In the genomic region with DNA sequence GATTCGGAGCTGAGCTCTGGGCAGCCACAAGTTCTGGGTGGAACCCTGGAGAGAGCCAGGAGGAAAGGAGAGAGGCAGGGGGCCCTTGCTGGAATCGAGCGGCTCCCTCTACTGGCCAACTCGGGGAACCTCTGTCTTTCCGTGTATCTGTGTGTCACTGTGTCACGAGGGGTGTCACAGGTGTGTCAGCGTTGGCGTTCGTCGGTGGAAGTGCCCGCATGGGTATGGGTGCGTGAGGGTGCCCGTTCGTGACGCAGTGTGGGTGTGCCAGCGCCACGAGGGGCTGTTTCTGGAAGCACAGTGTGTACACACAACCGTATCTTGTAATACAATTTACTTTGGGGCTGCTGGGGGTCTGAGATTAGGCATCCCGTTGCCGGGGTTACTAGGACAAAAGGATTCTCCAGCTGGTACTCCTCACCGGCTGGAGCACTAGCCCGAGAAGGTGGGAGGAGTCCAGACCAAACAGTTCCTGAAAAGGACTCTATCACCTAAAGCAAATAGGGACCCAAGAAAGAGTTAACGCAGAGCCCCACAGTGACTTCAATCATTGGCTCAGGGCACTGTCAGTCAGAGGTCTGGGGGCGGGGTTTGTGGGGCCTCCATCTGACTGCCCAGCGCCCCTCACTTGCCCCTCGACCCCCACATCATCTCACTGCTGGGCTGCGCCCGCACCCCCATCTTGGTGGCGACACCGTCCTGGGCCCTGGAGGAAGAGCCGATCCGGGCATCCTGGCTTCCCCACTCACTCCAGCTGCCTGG, we compare ENCODE assay signal across 1 cellular context.
TF ChIP-seq lines count a peak whose summit lies in the region.

No MANE protein-coding gene starts in this region.

TF ChIP-seq in HepG2, 621 proteins besides CTCF, POLR2A, EP300 and RAD21 (continued from another document and continues in another):
- TF ChIP-seq, protein P1, sequence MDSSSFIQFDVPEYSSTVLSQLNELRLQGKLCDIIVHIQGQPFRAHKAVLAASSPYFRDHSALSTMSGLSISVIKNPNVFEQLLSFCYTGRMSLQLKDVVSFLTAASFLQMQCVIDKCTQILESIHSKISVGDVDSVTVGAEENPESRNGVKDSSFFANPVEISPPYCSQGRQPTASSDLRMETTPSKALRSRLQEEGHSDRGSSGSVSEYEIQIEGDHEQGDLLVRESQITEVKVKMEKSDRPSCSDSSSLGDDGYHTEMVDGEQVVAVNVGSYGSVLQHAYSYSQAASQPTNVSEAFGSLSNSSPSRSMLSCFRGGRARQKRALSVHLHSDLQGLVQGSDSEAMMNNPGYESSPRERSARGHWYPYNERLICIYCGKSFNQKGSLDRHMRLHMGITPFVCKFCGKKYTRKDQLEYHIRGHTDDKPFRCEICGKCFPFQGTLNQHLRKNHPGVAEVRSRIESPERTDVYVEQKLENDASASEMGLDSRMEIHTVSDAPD (CRISPR knock-in tag; IDR thresholded peaks at IDR 0.05): no peak
- TF ChIP-seq, protein P2, sequence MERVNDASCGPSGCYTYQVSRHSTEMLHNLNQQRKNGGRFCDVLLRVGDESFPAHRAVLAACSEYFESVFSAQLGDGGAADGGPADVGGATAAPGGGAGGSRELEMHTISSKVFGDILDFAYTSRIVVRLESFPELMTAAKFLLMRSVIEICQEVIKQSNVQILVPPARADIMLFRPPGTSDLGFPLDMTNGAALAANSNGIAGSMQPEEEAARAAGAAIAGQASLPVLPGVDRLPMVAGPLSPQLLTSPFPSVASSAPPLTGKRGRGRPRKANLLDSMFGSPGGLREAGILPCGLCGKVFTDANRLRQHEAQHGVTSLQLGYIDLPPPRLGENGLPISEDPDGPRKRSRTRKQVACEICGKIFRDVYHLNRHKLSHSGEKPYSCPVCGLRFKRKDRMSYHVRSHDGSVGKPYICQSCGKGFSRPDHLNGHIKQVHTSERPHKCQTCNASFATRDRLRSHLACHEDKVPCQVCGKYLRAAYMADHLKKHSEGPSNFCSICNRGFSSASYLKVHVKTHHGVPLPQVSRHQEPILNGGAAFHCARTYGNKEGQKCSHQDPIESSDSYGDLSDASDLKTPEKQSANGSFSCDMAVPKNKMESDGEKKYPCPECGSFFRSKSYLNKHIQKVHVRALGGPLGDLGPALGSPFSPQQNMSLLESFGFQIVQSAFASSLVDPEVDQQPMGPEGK (CRISPR knock-in tag; IDR thresholded peaks at IDR 0.05): peak; percentile 70
- TF ChIP-seq ZNF773 (CRISPR knock-in tag; IDR thresholded peaks at IDR 0.05; ENCODE audit: borderline replicate concordance) (no peak), ZNF260 (CRISPR knock-in tag; IDR thresholded peaks at IDR 0.05; ENCODE audit: borderline replicate concordance, low read depth) (no peak), EED (CRISPR knock-in tag; IDR thresholded peaks at IDR 0.05) (no peak), HCFC1 (IDR thresholded peaks at IDR 0.05; ENCODE audit: low read depth, low read length) (no peak), HNF4G (IDR thresholded peaks at IDR 0.05; ENCODE audit: borderline replicate concordance, low read depth, low read length) (0 out of 2 replicates have a peak, but pooled peaks have one; percentile 5), HNF4G (CRISPR knock-in tag; IDR thresholded peaks at IDR 0.05; ENCODE audit: borderline replicate concordance, low read depth) (no peak), ZNF761 (CRISPR knock-in tag; conservative IDR thresholded peaks at IDR 0.05) (0 out of 2 replicates have a peak, but pooled peaks have one; percentile 30), ZNF557 (CRISPR knock-in tag; IDR thresholded peaks at IDR 0.05) (no peak), RBM22 (optimal IDR thresholded peaks at IDR 0.05; ENCODE audit: low read length) (no peak), TARDBP (CRISPR knock-in tag; IDR thresholded peaks at IDR 0.05) (no peak), ZNF652 (CRISPR knock-in tag; IDR thresholded peaks at IDR 0.05; ENCODE audit: borderline replicate concordance, low read depth) (peak; percentile 98), MXI1 (IDR thresholded peaks at IDR 0.05; ENCODE audit: borderline replicate concordance, low read depth, low read length) (peak; percentile 11; the same call in 1 of the 3 replicates), ZNF446 (CRISPR knock-in tag; IDR thresholded peaks at IDR 0.05) (no peak), FOSL2 (CRISPR knock-in tag; IDR thresholded peaks at IDR 0.05) (peak; percentile 80; the same call in 1 of the 2 replicates), ZNF556 (CRISPR knock-in tag; IDR thresholded peaks at IDR 0.05; ENCODE audit: borderline replicate concordance) (no peak), NONO (IDR thresholded peaks at IDR 0.05) (no peak), NONO (CRISPR knock-in tag; conservative IDR thresholded peaks at IDR 0.05) (0 out of 2 replicates have a peak, but pooled peaks have one; percentile 18), TBX2 (CRISPR knock-in tag; IDR thresholded peaks at IDR 0.05; ENCODE audit: borderline replicate concordance) (peak; percentile 25; the same call in 1 of the 2 replicates), HOXA3 (CRISPR knock-in tag; IDR thresholded peaks at IDR 0.05) (peak; percentile 41; the same call in 1 of the 2 replicates), ZC3H13 (CRISPR knock-in tag; IDR thresholded peaks at IDR 0.05) (no peak), STAT5B (CRISPR knock-in tag; IDR thresholded peaks at IDR 0.05) (no peak), NFE2 (CRISPR knock-in tag; IDR thresholded peaks at IDR 0.05) (no peak), NR2C2 (CRISPR knock-in tag; IDR thresholded peaks at IDR 0.05; ENCODE audit: borderline replicate concordance) (no peak; the same call in 1 of the 2 replicates), MZF1 (CRISPR knock-in tag; IDR thresholded peaks at IDR 0.05; ENCODE audit: borderline replicate concordance) (no peak), ZNF564 (CRISPR knock-in tag; IDR thresholded peaks at IDR 0.05) (no peak), MAFK (conservative IDR thresholded peaks at IDR 0.05 in 1 of 2, IDR thresholded peaks at IDR 0.05 in 1 of 2; ENCODE audit: low read length in 2 of 2) (no peak), MTA1 (CRISPR knock-in tag; IDR thresholded peaks at IDR 0.05; ENCODE audit: borderline replicate concordance) (no peak; the same call in 1 of the 2 replicates), ZNF766 (CRISPR knock-in tag; IDR thresholded peaks at IDR 0.05; ENCODE audit: borderline replicate concordance) (no peak), ZNF782 (CRISPR knock-in tag; IDR thresholded peaks at IDR 0.05; ENCODE audit: borderline replicate concordance) (no peak)
- TF ChIP-seq, protein P3, sequence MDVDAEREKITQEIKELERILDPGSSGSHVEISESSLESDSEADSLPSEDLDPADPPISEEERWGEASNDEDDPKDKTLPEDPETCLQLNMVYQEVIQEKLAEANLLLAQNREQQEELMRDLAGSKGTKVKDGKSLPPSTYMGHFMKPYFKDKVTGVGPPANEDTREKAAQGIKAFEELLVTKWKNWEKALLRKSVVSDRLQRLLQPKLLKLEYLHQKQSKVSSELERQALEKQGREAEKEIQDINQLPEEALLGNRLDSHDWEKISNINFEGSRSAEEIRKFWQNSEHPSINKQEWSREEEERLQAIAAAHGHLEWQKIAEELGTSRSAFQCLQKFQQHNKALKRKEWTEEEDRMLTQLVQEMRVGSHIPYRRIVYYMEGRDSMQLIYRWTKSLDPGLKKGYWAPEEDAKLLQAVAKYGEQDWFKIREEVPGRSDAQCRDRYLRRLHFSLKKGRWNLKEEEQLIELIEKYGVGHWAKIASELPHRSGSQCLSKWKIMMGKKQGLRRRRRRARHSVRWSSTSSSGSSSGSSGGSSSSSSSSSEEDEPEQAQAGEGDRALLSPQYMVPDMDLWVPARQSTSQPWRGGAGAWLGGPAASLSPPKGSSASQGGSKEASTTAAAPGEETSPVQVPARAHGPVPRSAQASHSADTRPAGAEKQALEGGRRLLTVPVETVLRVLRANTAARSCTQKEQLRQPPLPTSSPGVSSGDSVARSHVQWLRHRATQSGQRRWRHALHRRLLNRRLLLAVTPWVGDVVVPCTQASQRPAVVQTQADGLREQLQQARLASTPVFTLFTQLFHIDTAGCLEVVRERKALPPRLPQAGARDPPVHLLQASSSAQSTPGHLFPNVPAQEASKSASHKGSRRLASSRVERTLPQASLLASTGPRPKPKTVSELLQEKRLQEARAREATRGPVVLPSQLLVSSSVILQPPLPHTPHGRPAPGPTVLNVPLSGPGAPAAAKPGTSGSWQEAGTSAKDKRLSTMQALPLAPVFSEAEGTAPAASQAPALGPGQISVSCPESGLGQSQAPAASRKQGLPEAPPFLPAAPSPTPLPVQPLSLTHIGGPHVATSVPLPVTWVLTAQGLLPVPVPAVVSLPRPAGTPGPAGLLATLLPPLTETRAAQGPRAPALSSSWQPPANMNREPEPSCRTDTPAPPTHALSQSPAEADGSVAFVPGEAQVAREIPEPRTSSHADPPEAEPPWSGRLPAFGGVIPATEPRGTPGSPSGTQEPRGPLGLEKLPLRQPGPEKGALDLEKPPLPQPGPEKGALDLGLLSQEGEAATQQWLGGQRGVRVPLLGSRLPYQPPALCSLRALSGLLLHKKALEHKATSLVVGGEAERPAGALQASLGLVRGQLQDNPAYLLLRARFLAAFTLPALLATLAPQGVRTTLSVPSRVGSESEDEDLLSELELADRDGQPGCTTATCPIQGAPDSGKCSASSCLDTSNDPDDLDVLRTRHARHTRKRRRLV (CRISPR knock-in tag; IDR thresholded peaks at IDR 0.05): no peak
- TF ChIP-seq, protein P4, sequence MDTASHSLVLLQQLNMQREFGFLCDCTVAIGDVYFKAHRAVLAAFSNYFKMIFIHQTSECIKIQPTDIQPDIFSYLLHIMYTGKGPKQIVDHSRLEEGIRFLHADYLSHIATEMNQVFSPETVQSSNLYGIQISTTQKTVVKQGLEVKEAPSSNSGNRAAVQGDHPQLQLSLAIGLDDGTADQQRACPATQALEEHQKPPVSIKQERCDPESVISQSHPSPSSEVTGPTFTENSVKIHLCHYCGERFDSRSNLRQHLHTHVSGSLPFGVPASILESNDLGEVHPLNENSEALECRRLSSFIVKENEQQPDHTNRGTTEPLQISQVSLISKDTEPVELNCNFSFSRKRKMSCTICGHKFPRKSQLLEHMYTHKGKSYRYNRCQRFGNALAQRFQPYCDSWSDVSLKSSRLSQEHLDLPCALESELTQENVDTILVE (CRISPR knock-in tag; IDR thresholded peaks at IDR 0.05): no peak
- TF ChIP-seq, protein P5, sequence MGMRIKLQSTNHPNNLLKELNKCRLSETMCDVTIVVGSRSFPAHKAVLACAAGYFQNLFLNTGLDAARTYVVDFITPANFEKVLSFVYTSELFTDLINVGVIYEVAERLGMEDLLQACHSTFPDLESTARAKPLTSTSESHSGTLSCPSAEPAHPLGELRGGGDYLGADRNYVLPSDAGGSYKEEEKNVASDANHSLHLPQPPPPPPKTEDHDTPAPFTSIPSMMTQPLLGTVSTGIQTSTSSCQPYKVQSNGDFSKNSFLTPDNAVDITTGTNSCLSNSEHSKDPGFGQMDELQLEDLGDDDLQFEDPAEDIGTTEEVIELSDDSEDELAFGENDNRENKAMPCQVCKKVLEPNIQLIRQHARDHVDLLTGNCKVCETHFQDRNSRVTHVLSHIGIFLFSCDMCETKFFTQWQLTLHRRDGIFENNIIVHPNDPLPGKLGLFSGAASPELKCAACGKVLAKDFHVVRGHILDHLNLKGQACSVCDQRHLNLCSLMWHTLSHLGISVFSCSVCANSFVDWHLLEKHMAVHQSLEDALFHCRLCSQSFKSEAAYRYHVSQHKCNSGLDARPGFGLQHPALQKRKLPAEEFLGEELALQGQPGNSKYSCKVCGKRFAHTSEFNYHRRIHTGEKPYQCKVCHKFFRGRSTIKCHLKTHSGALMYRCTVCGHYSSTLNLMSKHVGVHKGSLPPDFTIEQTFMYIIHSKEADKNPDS (CRISPR knock-in tag; IDR thresholded peaks at IDR 0.05): no peak
- TF ChIP-seq, protein P6, sequence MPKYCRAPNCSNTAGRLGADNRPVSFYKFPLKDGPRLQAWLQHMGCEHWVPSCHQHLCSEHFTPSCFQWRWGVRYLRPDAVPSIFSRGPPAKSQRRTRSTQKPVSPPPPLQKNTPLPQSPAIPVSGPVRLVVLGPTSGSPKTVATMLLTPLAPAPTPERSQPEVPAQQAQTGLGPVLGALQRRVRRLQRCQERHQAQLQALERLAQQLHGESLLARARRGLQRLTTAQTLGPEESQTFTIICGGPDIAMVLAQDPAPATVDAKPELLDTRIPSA (CRISPR knock-in tag; IDR thresholded peaks at IDR 0.05; ENCODE audit: borderline replicate concordance): no peak
- TF ChIP-seq, protein P7, sequence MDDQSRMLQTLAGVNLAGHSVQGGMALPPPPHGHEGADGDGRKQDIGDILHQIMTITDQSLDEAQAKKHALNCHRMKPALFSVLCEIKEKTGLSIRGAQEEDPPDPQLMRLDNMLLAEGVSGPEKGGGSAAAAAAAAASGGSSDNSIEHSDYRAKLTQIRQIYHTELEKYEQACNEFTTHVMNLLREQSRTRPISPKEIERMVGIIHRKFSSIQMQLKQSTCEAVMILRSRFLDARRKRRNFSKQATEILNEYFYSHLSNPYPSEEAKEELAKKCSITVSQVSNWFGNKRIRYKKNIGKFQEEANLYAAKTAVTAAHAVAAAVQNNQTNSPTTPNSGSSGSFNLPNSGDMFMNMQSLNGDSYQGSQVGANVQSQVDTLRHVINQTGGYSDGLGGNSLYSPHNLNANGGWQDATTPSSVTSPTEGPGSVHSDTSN (CRISPR knock-in tag; IDR thresholded peaks at IDR 0.05; ENCODE audit: borderline replicate concordance): no peak
- TF ChIP-seq, protein P8, sequence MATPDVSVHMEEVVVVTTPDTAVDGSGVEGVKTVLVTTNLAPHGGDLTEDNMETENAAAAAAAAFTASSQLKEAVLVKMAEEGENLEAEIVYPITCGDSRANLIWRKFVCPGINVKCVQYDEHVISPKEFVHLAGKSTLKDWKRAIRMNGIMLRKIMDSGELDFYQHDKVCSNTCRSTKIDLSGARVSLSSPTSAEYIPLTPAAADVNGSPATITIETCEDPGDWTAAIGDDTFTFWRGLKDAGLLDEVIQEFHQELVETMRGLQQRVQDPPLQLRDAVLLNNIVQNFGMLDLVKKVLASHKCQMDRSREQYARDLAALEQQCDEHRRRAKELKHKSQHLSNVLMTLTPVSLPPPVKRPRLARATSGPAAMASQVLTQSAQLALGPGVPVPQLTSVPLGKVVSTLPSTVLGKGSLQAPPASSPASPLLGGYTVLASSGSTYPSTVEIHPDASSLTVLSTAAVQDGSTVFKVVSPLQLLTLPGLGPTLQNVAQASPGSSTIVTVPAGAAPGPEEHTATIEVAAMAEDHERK (CRISPR knock-in tag; IDR thresholded peaks at IDR 0.05; ENCODE audit: low read depth): no peak
- TF ChIP-seq, protein P9, sequence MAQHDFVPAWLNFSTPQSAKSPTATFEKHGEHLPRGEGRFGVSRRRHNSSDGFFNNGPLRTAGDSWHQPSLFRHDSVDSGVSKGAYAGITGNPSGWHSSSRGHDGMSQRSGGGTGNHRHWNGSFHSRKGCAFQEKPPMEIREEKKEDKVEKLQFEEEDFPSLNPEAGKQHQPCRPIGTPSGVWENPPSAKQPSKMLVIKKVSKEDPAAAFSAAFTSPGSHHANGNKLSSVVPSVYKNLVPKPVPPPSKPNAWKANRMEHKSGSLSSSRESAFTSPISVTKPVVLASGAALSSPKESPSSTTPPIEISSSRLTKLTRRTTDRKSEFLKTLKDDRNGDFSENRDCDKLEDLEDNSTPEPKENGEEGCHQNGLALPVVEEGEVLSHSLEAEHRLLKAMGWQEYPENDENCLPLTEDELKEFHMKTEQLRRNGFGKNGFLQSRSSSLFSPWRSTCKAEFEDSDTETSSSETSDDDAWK (CRISPR knock-in tag; IDR thresholded peaks at IDR 0.05): no peak
- TF ChIP-seq, protein P10, sequence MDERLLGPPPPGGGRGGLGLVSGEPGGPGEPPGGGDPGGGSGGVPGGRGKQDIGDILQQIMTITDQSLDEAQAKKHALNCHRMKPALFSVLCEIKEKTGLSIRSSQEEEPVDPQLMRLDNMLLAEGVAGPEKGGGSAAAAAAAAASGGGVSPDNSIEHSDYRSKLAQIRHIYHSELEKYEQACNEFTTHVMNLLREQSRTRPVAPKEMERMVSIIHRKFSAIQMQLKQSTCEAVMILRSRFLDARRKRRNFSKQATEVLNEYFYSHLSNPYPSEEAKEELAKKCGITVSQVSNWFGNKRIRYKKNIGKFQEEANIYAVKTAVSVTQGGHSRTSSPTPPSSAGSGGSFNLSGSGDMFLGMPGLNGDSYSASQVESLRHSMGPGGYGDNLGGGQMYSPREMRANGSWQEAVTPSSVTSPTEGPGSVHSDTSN (CRISPR knock-in tag; IDR thresholded peaks at IDR 0.05): peak; percentile 95
